In genomic region chr11:65117206-65118096, GRCh38 we compare ENCODE assay signal across 1 cellular context.
A peak's percentile ranks its signal among the peaks of the same experiment; 100 is the strongest.
TF ChIP-seq lines count a peak whose summit lies in the region.

Gene ZNHIT2, minus strand, starts transcription at chr11:65117701. Its CDS starts 48 bp downstream, at chr11:65117653.

TF ChIP-seq in K562, 482 proteins besides CTCF, POLR2A, EP300 and RAD21 (continued from another document and continues in another):
- TF ChIP-seq ZNF609 (CRISPR knock-in tag; IDR thresholded peaks at IDR 0.05; ENCODE audit: borderline replicate concordance) (no peak), KDM2B (CRISPR knock-in tag; IDR thresholded peaks at IDR 0.05) (peak; percentile 65; the same call in 1 of the 2 replicates), ZBTB26 (CRISPR knock-in tag; IDR thresholded peaks at IDR 0.05) (no peak), RFX1 (IDR thresholded peaks at IDR 0.05) (peak; percentile 93), NFYB (IDR thresholded peaks at IDR 0.05; ENCODE audit: extremely low read depth, insufficient read length) (no peak), ZNF431 (CRISPR knock-in tag; IDR thresholded peaks at IDR 0.05) (0 out of 2 replicates have a peak, but pooled peaks have one; percentile 73), FIP1L1 (IDR thresholded peaks at IDR 0.05; ENCODE audit: low read depth, low read length, poor library complexity, severe bottlenecking) (peak; percentile 97), HMG20A (CRISPR knock-in tag; conservative IDR thresholded peaks at IDR 0.05) (no peak), ILF3 (IDR thresholded peaks at IDR 0.05; ENCODE audit: borderline replicate concordance) (no peak), ZNF695 (CRISPR knock-in tag; IDR thresholded peaks at IDR 0.05) (no peak; the same call in 1 of the 2 replicates), NR2C2 (CRISPR knock-in tag; IDR thresholded peaks at IDR 0.05) (peak; percentile 99), NR2C2 (tag; IDR thresholded peaks at IDR 0.05) (peak; percentile 100), RAD51 (IDR thresholded peaks at IDR 0.05; ENCODE audit: borderline replicate concordance, low read depth) (no peak), ZNF24 (IDR thresholded peaks at IDR 0.05) (no peak), SIN3B (IDR thresholded peaks at IDR 0.05; ENCODE audit: low read depth) (peak; percentile 94), ZNF143 (CRISPR knock-in tag; IDR thresholded peaks at IDR 0.05) (no peak), MTA3 (IDR thresholded peaks at IDR 0.05; ENCODE audit: borderline replicate concordance) (no peak; the same call in 1 of the 2 replicates), STAG1 (CRISPR knock-in tag; IDR thresholded peaks at IDR 0.05; ENCODE audit: borderline replicate concordance) (peak; percentile 74; the same call in 1 of the 2 replicates), U2AF1 (optimal IDR thresholded peaks at IDR 0.05; ENCODE audit: low read depth, low read length) (peak; percentile 97), NFXL1 (CRISPR knock-in tag; IDR thresholded peaks at IDR 0.05) (no peak), RBM39 (optimal IDR thresholded peaks at IDR 0.05; ENCODE audit: low read depth, low read length) (no peak), ETS2 (tag; IDR thresholded peaks at IDR 0.05; ENCODE audit: borderline replicate concordance, poor library complexity, severe bottlenecking) (no peak), EHMT2 (IDR thresholded peaks at IDR 0.05) (no peak), CCAR2 (IDR thresholded peaks at IDR 0.05; ENCODE audit: low read depth, low read length) (no peak), CEBPB (tag; IDR thresholded peaks at IDR 0.05) (peak; percentile 97), FOXA1 (IDR thresholded peaks at IDR 0.05; ENCODE audit: borderline replicate concordance) (no peak), ATF1 (CRISPR knock-in tag; IDR thresholded peaks at IDR 0.05) (no peak; the same call in 1 of the 2 replicates), ATF1 (tag; IDR thresholded peaks at IDR 0.05) (peak; percentile 96), E2F5 (CRISPR knock-in tag; IDR thresholded peaks at IDR 0.05) (no peak), HCFC1 (IDR thresholded peaks at IDR 0.05; ENCODE audit: low read depth, low read length) (peak; percentile 85), ATF3 (IDR thresholded peaks at IDR 0.05) (peak; percentile 99), ATF3 (CRISPR knock-in tag; conservative IDR thresholded peaks at IDR 0.05) (peak; percentile 99), HES1 (IDR thresholded peaks at IDR 0.05; ENCODE audit: low read depth) (no peak), HNRNPK (IDR thresholded peaks at IDR 0.05; ENCODE audit: low read depth, low read length, poor library complexity, severe bottlenecking) (no peak), MECOM (CRISPR knock-in tag; IDR thresholded peaks at IDR 0.05) (no peak), ZNF133 (CRISPR knock-in tag; IDR thresholded peaks at IDR 0.05) (no peak), CEBPG (CRISPR knock-in tag; IDR thresholded peaks at IDR 0.05) (peak; percentile 96), CEBPG (tag; conservative IDR thresholded peaks at IDR 0.05 in 1 of 2, IDR thresholded peaks at IDR 0.05 in 1 of 2) (peak; percentile 94 to 96), ZZZ3 (IDR thresholded peaks at IDR 0.05) (no peak), MITF (IDR thresholded peaks at IDR 0.05) (no peak), HLTF (IDR thresholded peaks at IDR 0.05) (no peak), PKNOX1 (IDR thresholded peaks at IDR 0.05) (peak; percentile 80), ZNF311 (CRISPR knock-in tag; IDR thresholded peaks at IDR 0.05) (no peak), GABPB2 (CRISPR knock-in tag; conservative IDR thresholded peaks at IDR 0.05) (0 out of 2 replicates have a peak, but pooled peaks have one; percentile 23), FOXK1 (CRISPR knock-in tag; IDR thresholded peaks at IDR 0.05; ENCODE audit: borderline replicate concordance) (0 out of 2 replicates have a peak, but pooled peaks have one; percentile 16), POLR2H (tag; IDR thresholded peaks at IDR 0.05; ENCODE audit: low read depth) (peak; percentile 79), OTX1 (CRISPR knock-in tag; IDR thresholded peaks at IDR 0.05) (no peak), COPS2 (conservative IDR thresholded peaks at IDR 0.05) (no peak), BRCA1 (IDR thresholded peaks at IDR 0.05) (no peak), BRCA1 (CRISPR knock-in tag; IDR thresholded peaks at IDR 0.05) (peak; percentile 82; the same call in 1 of the 2 replicates), THRA (IDR thresholded peaks at IDR 0.05) (no peak), ZBTB2 (IDR thresholded peaks at IDR 0.05) (no peak), TOE1 (IDR thresholded peaks at IDR 0.05; ENCODE audit: borderline replicate concordance) (peak; percentile 75; the same call in 1 of the 2 replicates), TOE1 (CRISPR knock-in tag; IDR thresholded peaks at IDR 0.05; ENCODE audit: borderline replicate concordance, low read depth) (no peak), ZC3H4 (CRISPR knock-in tag; IDR thresholded peaks at IDR 0.05; ENCODE audit: borderline replicate concordance) (no peak), USF2 (CRISPR knock-in tag; IDR thresholded peaks at IDR 0.05) (no peak), SMARCC2 (IDR thresholded peaks at IDR 0.05; ENCODE audit: low read depth) (no peak), HDAC6 (IDR thresholded peaks at IDR 0.05; ENCODE audit: low read depth, low read length) (no peak), KLF6 (CRISPR knock-in tag; IDR thresholded peaks at IDR 0.05; ENCODE audit: borderline replicate concordance) (no peak), CAMTA2 (CRISPR knock-in tag; conservative IDR thresholded peaks at IDR 0.05) (no peak), ELF2 (CRISPR knock-in tag; IDR thresholded peaks at IDR 0.05) (peak; percentile 69; the same call in 1 of the 2 replicates), NEUROD1 (IDR thresholded peaks at IDR 0.05; ENCODE audit: borderline replicate concordance, low read depth, low read length, partially characterized antibody) (no peak), XRCC5 (IDR thresholded peaks at IDR 0.05; ENCODE audit: low read depth, low read length) (peak; percentile 94)
